Comparison of ENCODE assay signal across 19 cellular contexts in genomic region chr1:112518186-112518585, GRCh38. TPM values are rescaled to one million over a fixed set of nuclear protein-coding genes. Genes with fewer than 3 reads are reported as not detected.
A peak's percentile ranks its signal among the peaks of the same experiment; 100 is the strongest.
DNase-seq lines count a peak whose midpoint lies in the region; ATAC-seq and TF ChIP-seq lines count a peak whose summit lies in the region.
"Had no signal": no experiment of that assay in that cellular context is flagged by ENCODE, and none has a peak within 500 bp of the region (broad histone marks: within the 10 kb centered on the region; RNA-seq: fewer than 3 reads in every experiment).

No MANE protein-coding gene starts in this region.

- H3K4me1 ChIP-seq in heart right ventricle = peaks cover 0 to 53% (median 8%) of the 10 kb centered on the region in 9 donors
- H3K4me1 ChIP-seq: Caco-2 had no signal

- no peaks in the 10 kb centered on the region for H3K4me1 Mint-ChIP-seq in activated naive CD8-positive, alpha-beta T cell treated with anti-CD3 and anti-CD28 coated beads, Interleukin-2, amount 50 U/mL, for 24 hours
- H3K4me1 Mint-ChIP-seq in activated naive CD8-positive, alpha-beta T cell treated with anti-CD3 and anti-CD28 coated beads for 36 hours = no peaks in the 10 kb centered on the region
- H3K4me1 Mint-ChIP-seq: B cell; CD4-positive, CD25-positive, alpha-beta regulatory T cell had no signal

- H3K27me3 Mint-ChIP-seq in activated naive CD8-positive, alpha-beta T cell treated with anti-CD3 and anti-CD28 coated beads, Interleukin-2, amount 50 U/mL, for 24 hours = no peaks in the 10 kb centered on the region
- no peaks in the 10 kb centered on the region for H3K27me3 Mint-ChIP-seq in activated naive CD8-positive, alpha-beta T cell treated with anti-CD3 and anti-CD28 coated beads for 36 hours
- H3K27me3 Mint-ChIP-seq: B cell; CD4-positive, CD25-positive, alpha-beta regulatory T cell had no signal

- H3K4me3 ChIP-seq in heart right ventricle = no peak overlapping the region
- H3K4me3 ChIP-seq: BLaER1, GM23248 had no signal

- H3K36me3 Mint-ChIP-seq in activated naive CD8-positive, alpha-beta T cell treated with anti-CD3 and anti-CD28 coated beads, Interleukin-2, amount 50 U/mL, for 24 hours (ENCODE audit: low read depth) = no peaks in the 10 kb centered on the region
- H3K36me3 Mint-ChIP-seq in activated naive CD8-positive, alpha-beta T cell treated with anti-CD3 and anti-CD28 coated beads for 36 hours = peaks cover 3% of the 10 kb centered on the region
- H3K36me3 Mint-ChIP-seq: CD8-positive, alpha-beta T cell had no signal

- no peak for ATAC-seq in activated naive CD8-positive, alpha-beta T cell treated with anti-CD3 and anti-CD28 coated beads, Interleukin-2, amount 50 U/mL, for 24 hours
- ATAC-seq in heart right ventricle (peak in 7 of 8 donors; percentile 24 to 83 (median 56)), left ventricle myocardium superior (peak; percentile 79), GM21619 (IDR thresholded peaks at IDR 0.05; ENCODE audit: unreplicated experiment) (no peak)
- ATAC-seq: CD8-positive, alpha-beta T cell had no signal

- TF ChIP-seq CTCF in heart right ventricle (IDR thresholded peaks at IDR 0.05) = no peak

- no peaks in the 10 kb centered on the region for H3K27me3 ChIP-seq in heart right ventricle
- H3K27me3 ChIP-seq: BLaER1 had no signal

- intact Hi-C loops in heart right ventricle (cut with DNase I) (no loop called here), left ventricle myocardium superior (cut with micrococcal nuclease) (no loop called here)

- H3K9me3 ChIP-seq in heart right ventricle = no peaks in the 10 kb centered on the region
- H3K9me3 ChIP-seq: BLaER1, Caco-2 had no signal

- H3K9me3 Mint-ChIP-seq in activated naive CD8-positive, alpha-beta T cell treated with anti-CD3 and anti-CD28 coated beads, Interleukin-2, amount 50 U/mL, for 24 hours = no peaks in the 10 kb centered on the region
- H3K9me3 Mint-ChIP-seq in activated naive CD8-positive, alpha-beta T cell treated with anti-CD3 and anti-CD28 coated beads for 36 hours = no peaks in the 10 kb centered on the region
- H3K9me3 Mint-ChIP-seq: CD4-positive, CD25-positive, alpha-beta regulatory T cell; CD8-positive, alpha-beta T cell had no signal

- H3K27ac Mint-ChIP-seq in activated naive CD8-positive, alpha-beta T cell treated with anti-CD3 and anti-CD28 coated beads, Interleukin-2, amount 50 U/mL, for 24 hours = peak overlapping the region; percentile 33
- H3K27ac Mint-ChIP-seq in activated naive CD8-positive, alpha-beta T cell treated with anti-CD3 and anti-CD28 coated beads for 36 hours = no peak overlapping the region
- H3K27ac Mint-ChIP-seq: B cell; CD4-positive, CD25-positive, alpha-beta regulatory T cell; CD8-positive, alpha-beta T cell had no signal

- no peak for DNase-seq in activated naive CD8-positive, alpha-beta T cell treated with anti-CD3 and anti-CD28 coated beads, Interleukin-2, amount 50 U/mL, for 24 hours
- no peak for DNase-seq in activated naive CD8-positive, alpha-beta T cell treated with anti-CD3 and anti-CD28 coated beads for 36 hours
- DNase-seq in heart right ventricle (peak in 1 of 2 donors; percentile 33), left ventricle myocardium superior (no peak), NCI-H2029 (lab: John Stamatoyannopoulos, UW) (no peak), NCI-H2196 treated with DMSO at 0.1 percent for 48 hours (lab: John Stamatoyannopoulos, UW; ENCODE audit: unreplicated experiment) (no peak)
- DNase-seq: Caco-2; CD4-positive, CD25-positive, alpha-beta regulatory T cell; CD8-positive, alpha-beta T cell; DMS153; DND-41; GM23248; H7; HCEC 1CT had no signal

- WGBS in heart right ventricle, 2 donors = 43 to 62% methylated on average over 2 of the region's 2 CpGs

- peaks cover 0 to 17% (median 0%) of the 10 kb centered on the region in 9 donors for H3K36me3 ChIP-seq in heart right ventricle
- H3K36me3 ChIP-seq: BLaER1 had no signal

- no peak overlapping the region for H3K4me3 Mint-ChIP-seq in activated naive CD8-positive, alpha-beta T cell treated with anti-CD3 and anti-CD28 coated beads, Interleukin-2, amount 50 U/mL, for 24 hours
- no peak overlapping the region for H3K4me3 Mint-ChIP-seq in activated naive CD8-positive, alpha-beta T cell treated with anti-CD3 and anti-CD28 coated beads for 36 hours
- H3K4me3 Mint-ChIP-seq: B cell; CD4-positive, CD25-positive, alpha-beta regulatory T cell; CD8-positive, alpha-beta T cell had no signal

- peak overlapping the region in 6 of 10 donors; percentile 44 to 68 (median 56) for H3K27ac ChIP-seq in heart right ventricle
- H3K27ac ChIP-seq: 22Rv1, BLaER1, C4-2B, GM23248 had no signal

RNA-seq across cellular contexts. Expression of gene WNT2B, which starts 9.4 kb away (rescaled TPM):
- not detected for total RNA-seq in activated naive CD8-positive, alpha-beta T cell treated with anti-CD3 and anti-CD28 coated beads for 36 hours
- total RNA-seq in heart right ventricle (1 to 10 TPM in 9 of 10 donors, under 1 TPM in 1; 0.72 to 3.3 (median 2.3) TPM), left ventricle myocardium superior (2.0 TPM)
- polyA plus RNA-seq in heart right ventricle = 1 to 10 TPM in 1 of 2 donors, under 1 TPM in 1; 0.46 to 1.2 TPM

Comparison
In these comparisons a context has a peak if more than half of its experiments do, and no peak if none do; other contexts are left out.
1. ATAC-seq: peak in heart right ventricle (7 of 8) and left ventricle myocardium superior (single experiment); none in activated naive CD8-positive, alpha-beta T cell treated with anti-CD3 and anti-CD28 coated beads, Interleukin-2, amount 50 U/mL, for 24 hours (single experiment) and GM21619 (single experiment).